Comparison of ENCODE assay signal across 9 cellular contexts in genomic region chr6:14118091-14118439, GRCh38. TPM values are rescaled to one million over a fixed set of nuclear protein-coding genes. Genes with fewer than 3 reads are reported as not detected.
DNase-seq lines count a peak whose midpoint lies in the region; ATAC-seq, FAIRE-seq and TF ChIP-seq lines count a peak whose summit lies in the region.
"Had no signal": no experiment of that assay in that cellular context is flagged by ENCODE, and none has a peak within 500 bp of the region (broad histone marks: within the 10 kb centered on the region; RNA-seq: fewer than 3 reads in every experiment).

No MANE protein-coding gene starts in this region.

- POLR2A ChIA-PET in PC-3 (lab: Charles Lee; ENCODE audit: unreplicated experiment) (interaction anchor here (0.6 kb wide), 2 partner anchors 39 to 46 kb away, joined by 3 to 5 read pairs; no protein-coding TSS in a partner anchor), GM10248 (lab: Yijun Ruan, JAX) (interaction anchor here (0.8 to 3.3 kb wide), 8 partner anchors 8 to 32 kb away, joined by 3 to 27 read pairs (median 3); no protein-coding TSS in a partner anchor)

- H3K27ac ChIP-seq in PC-3 (ENCODE audit: low read length) (no peak overlapping the region), gastrocnemius medialis (peak overlapping the region in 2 of 4 donors; percentile 11 to 26)

- H3K9ac ChIP-seq in PC-3 (ENCODE audit: low read length) = peak overlapping the region; percentile 68

- DNase-seq in PC-3 = no peak
- no peak for DNase-seq in fibroblast of pulmonary artery (ENCODE audit: low read depth)
- DNase-seq in gastrocnemius medialis = no peak
- no peak for DNase-seq in A172 (ENCODE audit: low spot score)
- no peak for DNase-seq in GM10248 (ENCODE audit: extremely low spot score)
- no peak for DNase-seq in NCI-H446 treated with DMSO at 0.1 percent for 48 hours (lab: John Stamatoyannopoulos, UW)
- DNase-seq in frontal cortex (ENCODE audit: low spot score in 2 of 2) = no peak

- H3K9me2 ChIP-seq in PC-3 (replicated peaks; ENCODE audit: low read length) = no peaks in the 10 kb centered on the region

- H3K4me1 ChIP-seq in PC-3 (ENCODE audit: insufficient read depth, low read length) (peaks cover 8% of the 10 kb centered on the region; the same call in 1 of the 2 replicates), gastrocnemius medialis (peaks cover 5% of the 10 kb centered on the region in 2 donors)

- H3K4me2 ChIP-seq in PC-3 (ENCODE audit: low read length) = peak overlapping the region; percentile 99

- no peaks in the 10 kb centered on the region for H3F3A ChIP-seq in PC-3 (ENCODE audit: low read length, unreplicated experiment)

- intact Hi-C loops in PC-3 (cut with micrococcal nuclease) (loop anchor here (2.0 kb wide), 1 partner anchor 209 kb away; no protein-coding TSS in a partner anchor), gastrocnemius medialis (cut with DNase I; ENCODE audit: low total_unique reads) (no loop called here)

- CTCF ChIA-PET in PC-3 (lab: Charles Lee) = no interaction called here
- CTCF ChIA-PET in GM10248 (lab: Yijun Ruan, JAX) = interaction anchor here (0.8 kb wide), 1 partner anchor 8 kb away, joined by 3 read pairs; no protein-coding TSS in a partner anchor

- no peak for TF ChIP-seq POLR2A in gastrocnemius medialis (IDR thresholded peaks at IDR 0.05)

- FAIRE-seq in frontal cortex (lab: Jason Lieb, UNC) = no peak
- FAIRE-seq: TTC549 had no signal

- H4K20me1 ChIP-seq in PC-3 (ENCODE audit: low read length) = no peaks in the 10 kb centered on the region

- H3K27me3 ChIP-seq in PC-3 (ENCODE audit: low read length) (no peaks in the 10 kb centered on the region), gastrocnemius medialis (no peaks in the 10 kb centered on the region)

- peak overlapping the region; percentile 90 for H2AFZ ChIP-seq in PC-3 (ENCODE audit: low read length)

- in situ Hi-C loops in gastrocnemius medialis (cut with MboI; ENCODE audit: low sequenced_read_pairs in 4 of 4) = no loop called here

- H3K36me3 ChIP-seq in PC-3 (ENCODE audit: low read depth, low read length) = no peaks in the 10 kb centered on the region
- no peaks in the 10 kb centered on the region for H3K36me3 ChIP-seq in gastrocnemius medialis

- ATAC-seq in GM19438 (IDR thresholded peaks at IDR 0.05; ENCODE audit: low read depth, unreplicated experiment) (peak; percentile 7), PC-3 (peak; percentile 12), gastrocnemius medialis (no peak)

- no peaks in the 10 kb centered on the region for H3K9me3 ChIP-seq in PC-3 (ENCODE audit: low read length)
- no peaks in the 10 kb centered on the region for H3K9me3 ChIP-seq in gastrocnemius medialis

- H3K79me2 ChIP-seq in PC-3 (ENCODE audit: low read length) = 0 out of 2 replicates have a peak, but pooled peaks cover 12% of the 10 kb centered on the region

- TF ChIP-seq CTCF in PC-3 (conservative IDR thresholded peaks at IDR 0.05; ENCODE audit: low read depth, low read length) (no peak), fibroblast of pulmonary artery (IDR thresholded peaks at IDR 0.05; ENCODE audit: low read length, missing control alignments) (no peak), gastrocnemius medialis (IDR thresholded peaks at IDR 0.05 in 4 of 5, conservative IDR thresholded peaks at IDR 0.05 in 1 of 5) (no peak), GM10248 (IDR thresholded peaks at IDR 0.05; ENCODE audit: control extremely low read depth, extremely low read depth, low read depth, missing control alignments) (no peak)

- peak overlapping the region; percentile 89 for H3K4me3 ChIP-seq in PC-3 (ENCODE audit: low read length)
- peak overlapping the region; percentile 58 for H3K4me3 ChIP-seq in fibroblast of pulmonary artery (replicated peaks; ENCODE audit: low read depth, low read length)
- H3K4me3 ChIP-seq in gastrocnemius medialis = peak overlapping the region; percentile 53 to 66 (median 64)

- no TSS peak for BruUV-seq in PC-3 (replicated peaks; lab: Mats Ljungman, UMichigan)

RNA-seq across cellular contexts. Expression of gene CD83, which starts 0.5 kb away (rescaled TPM):
- total RNA-seq in PC-3 (2014; rRNA removed) (13.0 and 15.2 TPM in 2 replicates), gastrocnemius medialis (under 1 TPM in 3 of 4 donors, not detected in 1; 0.27 to 0.72 (median 0.56) TPM), frontal cortex (23.6 TPM)
- 4.4 and 5.3 TPM in 2 replicates for total RNA-seq in A172 (2014; rRNA removed; shearing (Covaris generic))

Comparison
In these comparisons a context has a peak if more than half of its experiments do, and no peak if none do; other contexts are left out.
1. ATAC-seq: peak in GM19438 (single experiment) and PC-3 (single experiment); none in gastrocnemius medialis (0 of 2).
2. Peak in every context shown above with its lines, with median percentiles within 50 percentile points of each other: H3K4me3 ChIP-seq.